ENCODE assay signal across 22 cellular contexts in the genomic region with DNA sequence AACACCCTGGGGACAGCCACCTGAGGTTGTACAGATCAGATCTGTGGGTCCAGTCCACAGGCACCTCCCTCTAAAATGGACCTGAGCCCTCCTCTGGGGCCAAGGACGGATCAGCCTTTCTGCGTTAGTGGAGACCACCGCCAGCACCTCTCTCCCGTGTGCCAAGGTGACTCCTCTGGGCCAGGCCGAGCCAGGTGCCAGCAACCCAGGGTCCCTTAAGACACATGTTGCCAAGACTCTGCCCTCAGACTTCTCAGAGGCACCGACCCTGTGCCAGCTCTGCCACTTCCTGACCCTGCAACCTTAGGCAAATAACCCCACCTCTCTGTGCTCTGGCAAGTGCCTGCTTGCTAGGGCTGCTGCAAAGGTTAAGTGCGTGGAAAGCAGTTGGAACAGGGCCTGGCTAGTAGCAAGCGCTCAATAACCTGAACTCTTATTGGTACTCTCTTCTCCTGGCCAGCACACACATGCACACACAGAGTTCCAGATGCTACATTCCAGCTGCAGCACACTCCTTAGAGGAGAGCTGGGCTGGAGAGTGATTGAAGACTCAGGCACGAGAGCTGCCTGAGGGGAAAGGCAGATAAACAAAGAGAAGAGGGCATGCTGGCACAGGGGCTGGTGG.
DNase-seq lines count a peak whose midpoint lies in the region; ATAC-seq, FAIRE-seq and TF ChIP-seq lines count a peak whose summit lies in the region.
"Had no signal": no experiment of that assay in that cellular context is flagged by ENCODE, and none has a peak within 500 bp of the region (broad histone marks: within the 10 kb centered on the region; RNA-seq: fewer than 3 reads in every experiment).

No MANE protein-coding gene starts in this region.

- no TSS peak for BruUV-seq in Caco-2 (replicated peaks; lab: Mats Ljungman, UMichigan)

- no peak for ATAC-seq in HG02938 (IDR thresholded peaks at IDR 0.05; ENCODE audit: unreplicated experiment)
- ATAC-seq: activated naive CD4-positive, alpha-beta T cell treated with anti-CD3 and anti-CD28 coated beads, Interleukin-2, amount 50 U/mL, for 72 hours had no signal

- H3K9me3 Mint-ChIP-seq in Caco-2 (ENCODE audit: unreplicated experiment) (no peaks in the 10 kb centered on the region), brain (no peaks in the 10 kb centered on the region)
- H3K9me3 Mint-ChIP-seq: activated naive CD4-positive, alpha-beta T cell treated with anti-CD3 and anti-CD28 coated beads, Interleukin-2, amount 50 U/mL, for 72 hours; activated T-cell treated with anti-CD3 and anti-CD28 coated beads, Interleukin-2, amount 50 U/mL, for 24 hours; nephron had no signal

- TF ChIP-seq CTCF in Caco-2 (IDR thresholded peaks at IDR 0.05; ENCODE audit: insufficient read depth in 1 of 2, low read depth in 1 of 2, low read length in 1 of 2, severe bottlenecking in 1 of 2, unreplicated experiment in 1 of 2) (no peak), brain (conservative IDR thresholded peaks at IDR 0.05) (no peak), kidney (IDR thresholded peaks at IDR 0.05; ENCODE audit: borderline replicate concordance, extremely low read depth, insufficient read depth) (no peak)

- no peak overlapping the region for H3K9ac ChIP-seq in kidney (ENCODE audit: low read length in 2 of 2)
- H3K9ac ChIP-seq in skeletal muscle tissue (ENCODE audit: low read depth in 1 of 3, low read length in 3 of 3) = peak overlapping the region in 2 of 3 donors; percentile 57 to 76

- H3K27ac ChIP-seq in kidney (ENCODE audit: low read depth in 2 of 2, low read length in 2 of 2) (peak overlapping the region; percentile 71 to 90), skeletal muscle tissue (ENCODE audit: low read depth, low read length) (peak overlapping the region; percentile 83)

- peak overlapping the region; percentile 14 for H3K27ac Mint-ChIP-seq in Caco-2 (ENCODE audit: unreplicated experiment)
- H3K27ac Mint-ChIP-seq in brain = peak overlapping the region; percentile 5 to 77 (median 71)
- H3K27ac Mint-ChIP-seq: activated naive CD4-positive, alpha-beta T cell treated with anti-CD3 and anti-CD28 coated beads, Interleukin-2, amount 50 U/mL, for 72 hours; activated T-cell treated with anti-CD3 and anti-CD28 coated beads, Interleukin-2, amount 50 U/mL, for 24 hours had no signal

- no peaks in the 10 kb centered on the region for H3K36me3 Mint-ChIP-seq in Caco-2 (ENCODE audit: insufficient read depth, unreplicated experiment)
- no peaks in the 10 kb centered on the region for H3K36me3 Mint-ChIP-seq in brain
- H3K36me3 Mint-ChIP-seq: activated naive CD4-positive, alpha-beta T cell treated with anti-CD3 and anti-CD28 coated beads, Interleukin-2, amount 50 U/mL, for 72 hours had no signal

- POLR2A ChIA-PET in Caco-2 (lab: Charles Lee) = no interaction called here

- H3K27me3 ChIP-seq in Caco-2 (replicated peaks; ENCODE audit: control insufficient read depth, insufficient read depth, low read length) = no peaks in the 10 kb centered on the region
- no peaks in the 10 kb centered on the region for H3K27me3 ChIP-seq in skeletal muscle tissue (ENCODE audit: control insufficient read depth in 3 of 3, insufficient read depth in 3 of 3, low read length in 3 of 3)

- H3K9me3 ChIP-seq in Caco-2 (no peaks in the 10 kb centered on the region), kidney (ENCODE audit: control insufficient read depth in 1 of 2, low read length in 2 of 2) (no peaks in the 10 kb centered on the region), skeletal muscle tissue (ENCODE audit: control insufficient read depth in 3 of 3, low read length in 3 of 3) (no peaks in the 10 kb centered on the region)

- DNase-seq in Caco-2 (no peak), kidney (peak; percentile 56), GM12891 (ENCODE audit: insufficient read length, low spot score) (no peak), SKM-1 treated with dmso at 0.1 percent for 144 hours (lab: John Stamatoyannopoulos, UW; ENCODE audit: unreplicated experiment) (no peak), NCI-H526 treated with DMSO at 0.1 percent for 48 hours (lab: John Stamatoyannopoulos, UW) (no peak)
- DNase-seq: activated T-cell treated with anti-CD3 and anti-CD28 coated beads, Interleukin-2, amount 50 U/mL, for 24 hours; central memory CD4-positive, alpha-beta T cell; GF-D8; hippocampal formation; NCI-H187; NCI-H524; OCI-M1; retina; stimulated activated CD4-positive, alpha-beta T cell treated with anti-CD3 and anti-CD28 coated beads, Interleukin-2, amount 100 ng/mL, for 24 hours had no signal

- H3K4me3 Mint-ChIP-seq in Caco-2 (ENCODE audit: unreplicated experiment) (no peak overlapping the region), brain (no peak overlapping the region)
- H3K4me3 Mint-ChIP-seq: activated T-cell treated with anti-CD3 and anti-CD28 coated beads, Interleukin-2, amount 50 U/mL, for 24 hours; nephron had no signal

- H3K4me1 ChIP-seq in Caco-2 = peaks cover 43% of the 10 kb centered on the region
- peaks cover 44 to 59% of the 10 kb centered on the region in 2 donors for H3K4me1 ChIP-seq in kidney (ENCODE audit: control insufficient read depth in 1 of 2, insufficient read depth in 1 of 2, low read depth in 1 of 2, low read length in 2 of 2)
- peaks cover 55 to 71% (median 69%) of the 10 kb centered on the region in 3 donors for H3K4me1 ChIP-seq in skeletal muscle tissue (ENCODE audit: control insufficient read depth in 3 of 3, insufficient read depth in 3 of 3, low read length in 3 of 3)

- H3K4me1 Mint-ChIP-seq in Caco-2 (ENCODE audit: low read depth, unreplicated experiment) = peaks cover 7% of the 10 kb centered on the region
- peaks cover 12% of the 10 kb centered on the region for H3K4me1 Mint-ChIP-seq in brain

- H3K36me3 ChIP-seq in Caco-2 (ENCODE audit: control insufficient read depth, insufficient read depth, low read length) (peaks cover 2% of the 10 kb centered on the region; the same call in 1 of the 2 replicates), kidney (ENCODE audit: control insufficient read depth in 1 of 2, insufficient read depth in 2 of 2, low read length in 2 of 2) (peaks cover 60 to 91% of the 10 kb centered on the region in 2 donors), skeletal muscle tissue (ENCODE audit: control insufficient read depth in 3 of 3, insufficient read depth in 3 of 3, low read length in 3 of 3) (peaks cover 36 to 69% (median 52%) of the 10 kb centered on the region in 3 donors)

- no peaks in the 10 kb centered on the region for H3K27me3 Mint-ChIP-seq in Caco-2 (ENCODE audit: insufficient read depth, unreplicated experiment)
- H3K27me3 Mint-ChIP-seq in brain = no peaks in the 10 kb centered on the region
- H3K27me3 Mint-ChIP-seq: activated T-cell treated with anti-CD3 and anti-CD28 coated beads, Interleukin-2, amount 50 U/mL, for 24 hours had no signal

- no peak overlapping the region for H3K4me3 ChIP-seq in Caco-2 (ENCODE audit: low read depth, low read length)
- H3K4me3 ChIP-seq in kidney (ENCODE audit: low read length in 2 of 2) = no peak overlapping the region
- no peak overlapping the region for H3K4me3 ChIP-seq in skeletal muscle tissue (ENCODE audit: low read length in 3 of 3)

- intact Hi-C loops in Caco-2 (cut with micrococcal nuclease; ENCODE audit: unreplicated experiment) = no loop called here
- intact Hi-C loops in kidney (cut with DNase I) = loop anchor here (10.0 kb wide), 2 partner anchors 48 to 98 kb away; no protein-coding TSS in a partner anchor

- no peak for TF ChIP-seq POLR2A in GM12891 (IDR thresholded peaks at IDR 0.05; ENCODE audit: low read depth, low read length)

- FAIRE-seq in kidney (lab: Jason Lieb, UNC) = no peak
- no peak for FAIRE-seq in GM12891 (lab: Jason Lieb, UNC)
- FAIRE-seq: H54, HTR-8/SVneo, TTC549 had no signal

- CTCF ChIA-PET in Caco-2 (lab: Charles Lee) = no interaction called here

TF ChIP-seq in GM12891, 5 proteins besides CTCF, POLR2A, EP300 and RAD21:
- TF ChIP-seq POLR2AphosphoS5 (IDR thresholded peaks at IDR 0.05; ENCODE audit: low read depth, low read length) = no peak
- no peak for TF ChIP-seq PAX5 (IDR thresholded peaks at IDR 0.05; ENCODE audit: insufficient read depth, low read length, severe bottlenecking)
- TF ChIP-seq SPI1 (IDR thresholded peaks at IDR 0.05; ENCODE audit: low read depth, low read length) = no peak
- no peak for TF ChIP-seq POU2F2 (IDR thresholded peaks at IDR 0.05; ENCODE audit: low read depth, low read length)
- TF ChIP-seq TAF1 (IDR thresholded peaks at IDR 0.05; ENCODE audit: low read depth, low read length) = no peak
TF ChIP-seq in GM12891: peak in this region for 0.

Comparison
In these comparisons a context has a peak if more than half of its experiments do, and no peak if none do; other contexts are left out.
1. H3K9ac ChIP-seq: peak in skeletal muscle tissue (2 of 3); none in kidney (0 of 2).